In the genomic region with DNA sequence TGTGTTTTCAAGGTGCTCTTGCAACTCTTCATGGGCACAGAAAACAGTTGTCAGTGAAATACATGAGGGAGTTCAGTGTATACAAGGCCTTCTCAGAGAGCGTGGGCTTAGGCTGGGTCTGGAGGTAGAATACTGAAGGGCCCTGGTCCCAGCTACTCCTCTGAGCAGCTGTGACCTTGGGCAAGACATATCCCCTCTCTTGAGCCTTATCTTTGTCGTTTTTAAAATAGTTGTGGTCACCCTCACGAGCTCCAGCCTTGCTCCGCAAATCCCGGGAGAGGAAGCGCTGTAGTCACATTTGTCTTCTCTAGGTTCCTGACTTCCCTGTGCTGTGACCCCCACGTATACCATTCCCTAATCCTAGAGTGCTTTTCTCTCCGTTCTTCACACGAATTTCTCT, we compare ENCODE assay signal across 16 cellular contexts. TPM values are rescaled to one million over a fixed set of nuclear protein-coding genes. Genes with fewer than 3 reads are reported as not detected.
DNase-seq lines count a peak whose midpoint lies in the region; FAIRE-seq and TF ChIP-seq lines count a peak whose summit lies in the region.
"Had no signal": no experiment of that assay in that cellular context is flagged by ENCODE, and none has a peak within 500 bp of the region (broad histone marks: within the 10 kb centered on the region; RNA-seq: fewer than 3 reads in every experiment).

No MANE protein-coding gene starts in this region.

- no peak overlapping the region for H2AFZ ChIP-seq in astrocyte (ENCODE audit: low read depth, low read length)

- peak overlapping the region; percentile 37 for H3K4me3 Mint-ChIP-seq in astrocyte (ENCODE audit: unreplicated experiment)
- H3K4me3 Mint-ChIP-seq in nephron = peak overlapping the region; percentile 24 to 98 (median 40)

- H3K4me2 ChIP-seq in astrocyte (ENCODE audit: low read length) = peak overlapping the region; percentile 99

- H3K9me3 ChIP-seq in astrocyte (ENCODE audit: insufficient read depth, low read depth, low read length) = no peaks in the 10 kb centered on the region
- H3K9me3 ChIP-seq: prostate gland, tibial artery had no signal

- H3K4me1 Mint-ChIP-seq in astrocyte (ENCODE audit: low read depth, unreplicated experiment) = peaks cover 29% of the 10 kb centered on the region
- peaks cover 47% of the 10 kb centered on the region for H3K4me1 Mint-ChIP-seq in nephron

- H3K9me3 Mint-ChIP-seq in astrocyte (ENCODE audit: unreplicated experiment) (no peaks in the 10 kb centered on the region), nephron (no peaks in the 10 kb centered on the region)

- H3K79me2 ChIP-seq in astrocyte (ENCODE audit: insufficient read depth, low read length) = peaks cover 82% of the 10 kb centered on the region

- peaks cover 77% of the 10 kb centered on the region for H4K20me1 ChIP-seq in astrocyte (ENCODE audit: insufficient read depth, low read length)

- H3K27ac Mint-ChIP-seq in astrocyte (ENCODE audit: unreplicated experiment) = no peak overlapping the region
- H3K27ac Mint-ChIP-seq in nephron = no peak overlapping the region

- H3K36me3 Mint-ChIP-seq in astrocyte (ENCODE audit: low read depth, unreplicated experiment) = peaks cover 2% of the 10 kb centered on the region
- H3K36me3 Mint-ChIP-seq in nephron (ENCODE audit: low read depth) = peaks cover 11% of the 10 kb centered on the region

- H3K27me3 ChIP-seq in astrocyte (ENCODE audit: insufficient read depth, low read length) = no peaks in the 10 kb centered on the region
- H3K27me3 ChIP-seq: tibial artery had no signal

- TF ChIP-seq CTCF in astrocyte (IDR thresholded peaks at IDR 0.05; ENCODE audit: insufficient read depth, low read depth, low read length) (no peak), nephron (IDR thresholded peaks at IDR 0.05; ENCODE audit: unreplicated experiment in 3 of 3) (no peak)

- H3K27ac ChIP-seq in astrocyte (ENCODE audit: low read depth, low read length) (no peak overlapping the region), caudate nucleus (ENCODE audit: low read depth, low read length) (no peak overlapping the region)
- H3K27ac ChIP-seq: prostate gland, tibial artery had no signal

- in situ Hi-C loops in KBM-7 (cut with MboI; ENCODE audit: low pct_unique_long_range_greater_than_20kb, low sequenced_read_pairs) = no loop called here

- no peak for FAIRE-seq in astrocyte (lab: Jason Lieb, UNC)

- peaks cover 19% of the 10 kb centered on the region for H3K4me1 ChIP-seq in astrocyte (ENCODE audit: insufficient read depth, low read length)

- no peak overlapping the region for H3K9ac ChIP-seq in astrocyte (ENCODE audit: low read length)

- peak; percentile 47 for DNase-seq in CMK (ENCODE audit: low read depth)
- DNase-seq in KBM-7 = peak; percentile 69
- no peak for DNase-seq in astrocyte (ENCODE audit: low read depth)
- DNase-seq in T1000 (lab: John Stamatoyannopoulos, UW) = no peak
- DNase-seq in caudate nucleus (lab: John Stamatoyannopoulos, UW) = no peak
- no peak for DNase-seq in NK-92 (lab: John Stamatoyannopoulos, UW; ENCODE audit: unreplicated experiment)
- DNase-seq in COLO668 (lab: John Stamatoyannopoulos, UW; ENCODE audit: unreplicated experiment) = no peak
- DNase-seq: H7, hypothalamus, left colon, NCI-H1092 treated with DMSO at 0.1 percent for 48 hours, NCI-H2171, SHP77 treated with DMSO at 0.1 percent for 48 hours, tibial artery had no signal

- H3K27me3 Mint-ChIP-seq in astrocyte (ENCODE audit: low read depth, unreplicated experiment) (no peaks in the 10 kb centered on the region), nephron (ENCODE audit: low read depth) (no peaks in the 10 kb centered on the region)

- H3K4me3 ChIP-seq in astrocyte (ENCODE audit: insufficient read depth, low read depth, low read length) = no peak overlapping the region
- H3K4me3 ChIP-seq: prostate gland, tibial artery had no signal

- H3K36me3 ChIP-seq in astrocyte (ENCODE audit: insufficient read depth, low read length) = no peaks in the 10 kb centered on the region
- H3K36me3 ChIP-seq: prostate gland, tibial artery had no signal

RNA-seq across cellular contexts. Expression of a gene that starts 3.6 kb away (rescaled TPM):
- 19.4 and 21.9 TPM in 2 replicates for total RNA-seq in astrocyte

RNA-seq across cellular contexts. Expression of a gene that starts 17.6 kb away (rescaled TPM):
- total RNA-seq in astrocyte = 54.7 and 63.8 TPM in 2 replicates

Comparison
In these comparisons a context has a peak if more than half of its experiments do, and no peak if none do; other contexts are left out.
1. DNase-seq: peak in CMK (single experiment) and KBM-7 (single experiment); none in astrocyte (single experiment), T1000 (single experiment), caudate nucleus (0 of 61), NK-92 (single experiment) and COLO668 (single experiment).